8 cellular contexts compared by ENCODE assay signal in genomic region chr19:12791345-12792047, GRCh38. TPM values are rescaled to one million over a fixed set of nuclear protein-coding genes. Genes with fewer than 3 reads are reported as not detected.
DNase-seq lines count a peak whose midpoint lies in the region; ATAC-seq and TF ChIP-seq lines count a peak whose summit lies in the region.

Gene JUNB, plus strand, starts transcription at chr19:12791486. Its CDS starts 286 bp downstream, at chr19:12791772.

- peak within 1 kb of the TSS; percentile 89 to 100 for H3K27ac Mint-ChIP-seq in stimulated activated naive CD8-positive, alpha-beta T cell treated with anti-CD3 and anti-CD28 coated beads, Interleukin-15, amount 100 ng/mL, for 72 hours

- ATAC-seq in GM21619 (IDR thresholded peaks at IDR 0.05; ENCODE audit: unreplicated experiment) = peak; percentile 29
- peak; percentile 49 for ATAC-seq in stimulated activated naive CD8-positive, alpha-beta T cell treated with anti-CD3 and anti-CD28 coated beads, Interleukin-15, amount 100 ng/mL, for 72 hours

- peaks cover 40% of the 10 kb centered on the region for H3K4me1 Mint-ChIP-seq in stimulated activated naive CD8-positive, alpha-beta T cell treated with anti-CD3 and anti-CD28 coated beads, Interleukin-15, amount 100 ng/mL, for 72 hours

- peak within 1 kb of the TSS; percentile 93 for H3K4me3 ChIP-seq in MM.1S (ENCODE audit: low read length)
- H3K4me3 ChIP-seq in neural cell (ENCODE audit: low read length) = peak within 1 kb of the TSS; percentile 87

- H4K20me1 ChIP-seq in MM.1S (ENCODE audit: insufficient read depth, low read length) = no peaks in the 10 kb centered on the region
- no peaks in the 10 kb centered on the region for H4K20me1 ChIP-seq in neural cell (ENCODE audit: insufficient read depth)

- TF ChIP-seq EP300 in neural cell (conservative IDR thresholded peaks at IDR 0.05; ENCODE audit: poor library complexity, severe bottlenecking) = peak; percentile 50

- H3K9me3 ChIP-seq in MM.1S (replicated peaks; ENCODE audit: insufficient read depth, low read length) (no peaks in the 10 kb centered on the region), neural cell (ENCODE audit: low read length) (no peaks in the 10 kb centered on the region)

- H3K4me2 ChIP-seq in MM.1S (ENCODE audit: low read depth, low read length) (peak within 1 kb of the TSS; percentile 99), neural cell (ENCODE audit: low read length) (peak within 1 kb of the TSS; percentile 48)

- peak; percentile 91 for DNase-seq in DMS153 (lab: John Stamatoyannopoulos, UW)
- DNase-seq in MM.1S = peak; percentile 93
- peak; percentile 92 for DNase-seq in SIG-M5 treated with dmso at 0.1 percent for 504 hours (lab: John Stamatoyannopoulos, UW; ENCODE audit: unreplicated experiment)
- DNase-seq in activated gamma-delta T cell treated with Interleukin-2 at 50 U/mL for 16 hours = peak; percentile 97
- DNase-seq in fibroblast of the conjunctiva (ENCODE audit: low read depth) = peak; percentile 96
- peak; percentile 97 to 99 for DNase-seq in stimulated activated naive CD8-positive, alpha-beta T cell treated with anti-CD3 and anti-CD28 coated beads, Interleukin-15, amount 100 ng/mL, for 72 hours

- H3K27me3 ChIP-seq in MM.1S (replicated peaks; ENCODE audit: insufficient read depth, low read length) (no peaks in the 10 kb centered on the region), neural cell (ENCODE audit: insufficient read depth, low read depth, low read length) (peaks cover 29% of the 10 kb centered on the region)

- H3K9me3 Mint-ChIP-seq in stimulated activated naive CD8-positive, alpha-beta T cell treated with anti-CD3 and anti-CD28 coated beads, Interleukin-15, amount 100 ng/mL, for 72 hours = no peaks in the 10 kb centered on the region

- TF ChIP-seq RAD21 in neural cell (conservative IDR thresholded peaks at IDR 0.05) = no peak

- no peaks in the 10 kb centered on the region for H3K27me3 Mint-ChIP-seq in stimulated activated naive CD8-positive, alpha-beta T cell treated with anti-CD3 and anti-CD28 coated beads, Interleukin-15, amount 100 ng/mL, for 72 hours

- peaks cover 15% of the 10 kb centered on the region for H3K79me2 ChIP-seq in MM.1S (ENCODE audit: low read length)
- no peaks in the 10 kb centered on the region for H3K79me2 ChIP-seq in neural cell (replicated peaks; ENCODE audit: insufficient read depth, low read length)

- H3K9me2 ChIP-seq in MM.1S (replicated peaks; ENCODE audit: insufficient read depth, low read length) = no peaks in the 10 kb centered on the region
- no peaks in the 10 kb centered on the region for H3K9me2 ChIP-seq in neural cell (ENCODE audit: insufficient read depth, low read length)

- H2AFZ ChIP-seq in MM.1S (ENCODE audit: low read length) (peak within 1 kb of the TSS; percentile 54), neural cell (ENCODE audit: low read depth, low read length) (no peak within 1 kb of the TSS)

- H3K36me3 ChIP-seq in MM.1S (replicated peaks; ENCODE audit: insufficient read depth, low read length) = no peaks in the 10 kb centered on the region
- no peaks in the 10 kb centered on the region for H3K36me3 ChIP-seq in neural cell (ENCODE audit: insufficient read depth, low read length)

- H3F3A ChIP-seq in MM.1S (ENCODE audit: insufficient read depth, low read length) = peaks cover 49% of the 10 kb centered on the region
- H3F3A ChIP-seq in neural cell (ENCODE audit: insufficient read depth, low read length, poor library complexity, severe bottlenecking) = no peaks in the 10 kb centered on the region

- H3K4me3 Mint-ChIP-seq in stimulated activated naive CD8-positive, alpha-beta T cell treated with anti-CD3 and anti-CD28 coated beads, Interleukin-15, amount 100 ng/mL, for 72 hours = peak within 1 kb of the TSS; percentile 90 to 91

- H3K4me1 ChIP-seq in MM.1S (ENCODE audit: low read length) = peaks cover 31% of the 10 kb centered on the region

- no peak for TF ChIP-seq CTCF in MM.1S (IDR thresholded peaks at IDR 0.05; ENCODE audit: low read length)
- TF ChIP-seq CTCF in neural cell (IDR thresholded peaks at IDR 0.05; ENCODE audit: poor library complexity, severe bottlenecking) = peak; percentile 13

- H3K9ac ChIP-seq in MM.1S (ENCODE audit: low read length) (peak within 1 kb of the TSS; percentile 94), neural cell (ENCODE audit: low read length) (peak within 1 kb of the TSS; percentile 82)

- H3K27ac ChIP-seq in MM.1S (ENCODE audit: low read length) = peak within 1 kb of the TSS; percentile 97
- H3K27ac ChIP-seq in neural cell (ENCODE audit: low read length) = peak within 1 kb of the TSS; percentile 52

TF ChIP-seq in neural cell, 6 proteins besides CTCF, POLR2A, EP300 and RAD21:
- peak; percentile 100 for TF ChIP-seq POLR2AphosphoS5 (IDR thresholded peaks at IDR 0.05)
- no peak for TF ChIP-seq EZH2 (IDR thresholded peaks at IDR 0.05; ENCODE audit: borderline replicate concordance, insufficient read depth, low read length, poor library complexity, severe bottlenecking)
- TF ChIP-seq, protein P1, sequence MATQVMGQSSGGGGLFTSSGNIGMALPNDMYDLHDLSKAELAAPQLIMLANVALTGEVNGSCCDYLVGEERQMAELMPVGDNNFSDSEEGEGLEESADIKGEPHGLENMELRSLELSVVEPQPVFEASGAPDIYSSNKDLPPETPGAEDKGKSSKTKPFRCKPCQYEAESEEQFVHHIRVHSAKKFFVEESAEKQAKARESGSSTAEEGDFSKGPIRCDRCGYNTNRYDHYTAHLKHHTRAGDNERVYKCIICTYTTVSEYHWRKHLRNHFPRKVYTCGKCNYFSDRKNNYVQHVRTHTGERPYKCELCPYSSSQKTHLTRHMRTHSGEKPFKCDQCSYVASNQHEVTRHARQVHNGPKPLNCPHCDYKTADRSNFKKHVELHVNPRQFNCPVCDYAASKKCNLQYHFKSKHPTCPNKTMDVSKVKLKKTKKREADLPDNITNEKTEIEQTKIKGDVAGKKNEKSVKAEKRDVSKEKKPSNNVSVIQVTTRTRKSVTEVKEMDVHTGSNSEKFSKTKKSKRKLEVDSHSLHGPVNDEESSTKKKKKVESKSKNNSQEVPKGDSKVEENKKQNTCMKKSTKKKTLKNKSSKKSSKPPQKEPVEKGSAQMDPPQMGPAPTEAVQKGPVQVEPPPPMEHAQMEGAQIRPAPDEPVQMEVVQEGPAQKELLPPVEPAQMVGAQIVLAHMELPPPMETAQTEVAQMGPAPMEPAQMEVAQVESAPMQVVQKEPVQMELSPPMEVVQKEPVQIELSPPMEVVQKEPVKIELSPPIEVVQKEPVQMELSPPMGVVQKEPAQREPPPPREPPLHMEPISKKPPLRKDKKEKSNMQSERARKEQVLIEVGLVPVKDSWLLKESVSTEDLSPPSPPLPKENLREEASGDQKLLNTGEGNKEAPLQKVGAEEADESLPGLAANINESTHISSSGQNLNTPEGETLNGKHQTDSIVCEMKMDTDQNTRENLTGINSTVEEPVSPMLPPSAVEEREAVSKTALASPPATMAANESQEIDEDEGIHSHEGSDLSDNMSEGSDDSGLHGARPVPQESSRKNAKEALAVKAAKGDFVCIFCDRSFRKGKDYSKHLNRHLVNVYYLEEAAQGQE (IDR thresholded peaks at IDR 0.05; ENCODE audit: borderline replicate concordance) = peak; percentile 96
- peak; percentile 28 for TF ChIP-seq SMC3 (conservative IDR thresholded peaks at IDR 0.05; ENCODE audit: poor library complexity)
- TF ChIP-seq MXI1 (conservative IDR thresholded peaks at IDR 0.05; ENCODE audit: poor library complexity, severe bottlenecking) = peak; percentile 76
- peak; percentile 95 for TF ChIP-seq TAF1 (IDR thresholded peaks at IDR 0.05; ENCODE audit: low read depth)

RNA-seq across cellular contexts. Expression of gene JUNB, which starts in this region (rescaled TPM):
- polyA plus RNA-seq in neural cell = 18.7 and 29.4 TPM in 2 replicates
- 14.1 and 26.8 TPM in 2 replicates for polyA minus RNA-seq in neural cell

Comparison
In these comparisons a context has a peak if more than half of its experiments do, and no peak if none do; other contexts are left out.
1. Peak in every context shown above with its lines: DNase-seq, ATAC-seq, H3K4me3 ChIP-seq and H3K27ac ChIP-seq.